Comparison of ENCODE assay signal across 9 cellular contexts in genomic region chr7:41973331-41973730, GRCh38.
"Had no signal": no experiment of that assay in that cellular context is flagged by ENCODE, and none has a peak within 500 bp of the region (broad histone marks: within the 10 kb centered on the region; RNA-seq: fewer than 3 reads in every experiment).

No MANE protein-coding gene starts in this region.

- DNase-seq: GM23248, GOT3, H7, H9, HCEC 1CT, HFFc6 had no signal

- H3K9me3 ChIP-seq: HAP-1 had no signal

- H3K27ac ChIP-seq: GM23248 had no signal

- H3K4me2 ChIP-seq: GM23338 had no signal

- H2AFZ ChIP-seq: GM23248, GM23338 had no signal

- H3K4me3 Mint-ChIP-seq: GM23338, H9, HFFc6 had no signal

- ATAC-seq: GM23338, HCT116 had no signal

- H3K27ac Mint-ChIP-seq: GM23338, H9, HFFc6 had no signal

- H3K4me3 ChIP-seq: GM23248, GM23338, HAP-1 had no signal

- H3K9me3 Mint-ChIP-seq: GM23338, H9, HFFc6 had no signal

- H3K9ac ChIP-seq: GM23248 had no signal
